Comparison of ENCODE assay signal across 16 cellular contexts in genomic region chr10:132199854-132200311, GRCh38. TPM values are rescaled to one million over a fixed set of nuclear protein-coding genes. Genes with fewer than 3 reads are reported as not detected.
DNase-seq lines count a peak whose midpoint lies in the region; ATAC-seq and TF ChIP-seq lines count a peak whose summit lies in the region.
"Had no signal": no experiment of that assay in that cellular context is flagged by ENCODE, and none has a peak within 500 bp of the region (broad histone marks: within the 10 kb centered on the region; RNA-seq: fewer than 3 reads in every experiment).

No MANE protein-coding gene starts in this region.

- H3K27ac ChIP-seq in right cardiac atrium (ENCODE audit: low read length): no peak overlapping the region
- no peak overlapping the region for H3K27ac ChIP-seq in lower lobe of right lung
- no peak overlapping the region for H3K27ac ChIP-seq in spleen

- H3K4me3 ChIP-seq in right cardiac atrium (ENCODE audit: low read length): no peak overlapping the region
- H3K4me3 ChIP-seq in lower lobe of right lung: no peak overlapping the region
- no peak overlapping the region for H3K4me3 ChIP-seq in spleen
- H3K4me3 ChIP-seq: GM23338, K562 had no signal

- no peaks in the 10 kb centered on the region for H3K4me1 ChIP-seq in right cardiac atrium (ENCODE audit: control insufficient read depth, insufficient read depth, low read length)
- no peaks in the 10 kb centered on the region for H3K4me1 ChIP-seq in lower lobe of right lung
- H3K4me1 ChIP-seq in spleen: no peaks in the 10 kb centered on the region

- H3K36me3 ChIP-seq in lower lobe of right lung: no peaks in the 10 kb centered on the region
- H3K36me3 ChIP-seq in spleen: no peaks in the 10 kb centered on the region

- TF ChIP-seq POLR2A in spleen (IDR thresholded peaks at IDR 0.05): no peak

- H3K9me3 ChIP-seq in right cardiac atrium (ENCODE audit: control insufficient read depth, low read length): no peaks in the 10 kb centered on the region
- H3K9me3 ChIP-seq in lower lobe of right lung: no peaks in the 10 kb centered on the region
- no peaks in the 10 kb centered on the region for H3K9me3 ChIP-seq in spleen

- WGBS in right cardiac atrium: 87% methylated on average over 16 of the region's 16 CpGs
- 60 to 90% (median 80%) methylated on average over 1 to 16 of the region's 16 CpGs for WGBS in spleen, 5 donors

- H3K27me3 ChIP-seq in right cardiac atrium (ENCODE audit: control insufficient read depth, insufficient read depth) (no peaks in the 10 kb centered on the region), lower lobe of right lung (ENCODE audit: low read depth) (peaks cover 9% of the 10 kb centered on the region), spleen (replicated peaks in 1 of 7) (peaks cover 0 to 13% (median 0%) of the 10 kb centered on the region in 7 donors)

- intact Hi-C loops in right cardiac atrium (cut with DNase I): no loop called here
- intact Hi-C loops in cardiac septum (cut with DNase I): no loop called here
- intact Hi-C loops in lower lobe of right lung (cut with DNase I): no loop called here
- intact Hi-C loops in spleen (cut with DNase I; ENCODE audit: low total_unique reads): no loop called here

- DNase-seq in right cardiac atrium (peak in 2 of 3 donors; percentile 46 to 50), cardiac septum (ENCODE audit: low spot score) (no peak), D341Med (ENCODE audit: low spot score) (peak; percentile 18), lower lobe of right lung (peak; percentile 28), spleen (peak; percentile 73), GF-D8 (lab: John Stamatoyannopoulos, UW) (no peak), NCI-H1048 (lab: John Stamatoyannopoulos, UW) (no peak)
- DNase-seq: C1 segment of cervical spinal cord; CD4-positive, alpha-beta T cell; DMS153; DMS79 treated with DMSO at 0.1 percent for 48 hours; EL; H9 had no signal

- TF ChIP-seq CTCF in lower lobe of right lung (IDR thresholded peaks at IDR 0.05): no peak
- no peak for TF ChIP-seq CTCF in spleen (IDR thresholded peaks at IDR 0.05 in 8 of 11, conservative IDR thresholded peaks at IDR 0.05 in 3 of 11)

- ATAC-seq in right cardiac atrium: no peak
- no peak for ATAC-seq in lower lobe of right lung
- ATAC-seq in HG02973 (IDR thresholded peaks at IDR 0.05; ENCODE audit: unreplicated experiment): no peak
- ATAC-seq: GM23338, K562 had no signal

RNA-seq across cellular contexts. Expression of gene DPYSL4, which starts 13.1 kb away (rescaled TPM):
- total RNA-seq in right cardiac atrium (10 to 100 TPM in 1 of 4 donors, 1 to 10 TPM in 3; 1.9 to 13.8 (median 5.6) TPM), cardiac septum (55.4 TPM), lower lobe of right lung (2.1 TPM), spleen (1 to 10 TPM in 4 of 7 donors, under 1 TPM in 2, not detected in 1; 0.85 to 6.0 (median 1.6) TPM)
- polyA plus RNA-seq in right cardiac atrium (11.0 TPM), spleen (1 to 10 TPM in 1 of 3 donors, under 1 TPM in 2; 0.55 to 1.0 (median 0.96) TPM)
- total RNA-seq: K562 had no signal

Comparison
In these comparisons a context has a peak if more than half of its experiments do, and no peak if none do; other contexts are left out.
1. DNase-seq: peak in right cardiac atrium (2 of 3), D341Med (single experiment), lower lobe of right lung (single experiment) and spleen (single experiment); none in cardiac septum (single experiment), GF-D8 (single experiment) and NCI-H1048 (single experiment).